8 cellular contexts compared by ENCODE assay signal in genomic region chr5:115391780-115392179, GRCh38.
"Had no signal": no experiment of that assay in that cellular context is flagged by ENCODE, and none has a peak within 500 bp of the region (broad histone marks: within the 10 kb centered on the region; RNA-seq: fewer than 3 reads in every experiment).

No MANE protein-coding gene starts in this region.

- H3K4me3 ChIP-seq: GM23338 had no signal

- H3K27ac Mint-ChIP-seq: GM23338, H9, IgD-negative memory B cell had no signal

- H3K4me1 Mint-ChIP-seq: IgD-negative memory B cell had no signal

- FAIRE-seq: H1, H54, HTR-8/SVneo had no signal

- H3K27me3 Mint-ChIP-seq: IgD-negative memory B cell had no signal

- H3K36me3 Mint-ChIP-seq: IgD-negative memory B cell had no signal

- H3K4me3 Mint-ChIP-seq: GM23338, H9, IgD-negative memory B cell had no signal

- DNase-seq: H9, HCEC 1CT, KBM-7 had no signal

- ATAC-seq: GM23338 had no signal
